ENCODE assay signal across 14 cellular contexts in the genomic region with DNA sequence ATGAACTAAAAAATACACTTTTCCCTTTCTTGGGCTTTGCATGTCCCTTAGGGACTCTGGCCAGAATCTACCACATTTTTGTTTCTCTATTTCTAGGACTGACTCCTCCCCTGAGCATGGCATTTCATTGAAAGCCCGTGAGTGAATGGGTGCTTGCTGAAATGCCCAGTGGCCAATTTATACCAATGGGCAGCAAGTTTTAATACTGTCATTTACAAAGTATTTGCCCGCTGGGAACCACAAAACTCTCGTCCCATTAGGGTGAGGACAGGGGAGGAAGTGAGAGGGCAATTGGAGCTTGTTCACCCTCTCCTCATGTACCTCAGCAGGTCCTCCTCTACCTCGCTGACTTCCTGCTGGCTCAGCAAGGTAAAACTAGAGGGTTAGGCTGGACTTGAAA. TPM values are rescaled to one million over a fixed set of nuclear protein-coding genes. Genes with fewer than 3 reads are reported as not detected.
DNase-seq lines count a peak whose midpoint lies in the region; ATAC-seq, FAIRE-seq and TF ChIP-seq lines count a peak whose summit lies in the region.
"Had no signal": no experiment of that assay in that cellular context is flagged by ENCODE, and none has a peak within 500 bp of the region (broad histone marks: within the 10 kb centered on the region; RNA-seq: fewer than 3 reads in every experiment).

No MANE protein-coding gene starts in this region.

- dilution Hi-C loops in endothelial cell of umbilical vein (cut with MboI; ENCODE audit: extremely low pct_ligation_motif_present, low sequenced_read_pairs): no loop called here

- H3K4me1 ChIP-seq in A673 (ENCODE audit: insufficient read depth, low read length, poor library complexity, severe bottlenecking) (peaks cover 8% of the 10 kb centered on the region), endothelial cell of umbilical vein (ENCODE audit: control insufficient read depth, extremely low read depth, insufficient read depth, low read length) (peaks cover 58% of the 10 kb centered on the region)

- peak overlapping the region; percentile 12 for H3K4me3 Mint-ChIP-seq in nephron progenitor cell
- no peak overlapping the region for H3K4me3 Mint-ChIP-seq in activated T-helper 2 cell treated with anti-CD3 and anti-CD28 coated beads, Interferon-gamma antibody, Interleukin-2, Interleukin-4, amounts not matched to agents 10 μg/mL and 5 μg/mL and 100 μg/mL, durations not matched to agents 14 hours and 24 hours and 36 hours (ENCODE audit: low read depth)
- H3K4me3 Mint-ChIP-seq: activated naive CD8-positive, alpha-beta T cell treated with anti-CD3 and anti-CD28 coated beads, Interleukin-2, amount 10 ng/mL, durations not matched to agents 7 days and 5 days; effector memory CD8-positive, alpha-beta T cell had no signal

- peak overlapping the region; percentile 95 for H3K4me2 ChIP-seq in endothelial cell of umbilical vein (ENCODE audit: insufficient read depth, low read length)

- H3K4me3 ChIP-seq in A673 (ENCODE audit: low read depth, low read length, poor library complexity, severe bottlenecking) (peak overlapping the region; percentile 6), endothelial cell of umbilical vein (replicated peaks in 1 of 3; ENCODE audit: insufficient read depth in 1 of 3, low read depth in 1 of 3, low read length in 3 of 3) (peak overlapping the region; percentile 52 to 95 (median 88))

- DNase-seq in A673 (ENCODE audit: low spot score) (no peak), M059J (ENCODE audit: low read depth) (peak; percentile 92), endothelial cell of umbilical vein (ENCODE audit: low read depth, low spot score) (peak; percentile 17), nephron progenitor cell (no peak), NCI-H1930 (lab: John Stamatoyannopoulos, UW) (no peak), NCI-H128 (lab: John Stamatoyannopoulos, UW; ENCODE audit: unreplicated experiment) (no peak)
- no peak for DNase-seq in activated T-helper 2 cell treated with anti-CD3 and anti-CD28 coated beads, Interferon-gamma antibody, Interleukin-2, Interleukin-4, amounts not matched to agents 10 μg/mL and 5 μg/mL and 100 μg/mL, durations not matched to agents 14 hours and 24 hours and 36 hours (ENCODE audit: low spot score)
- DNase-seq: activated naive CD8-positive, alpha-beta T cell treated with anti-CD3 and anti-CD28 coated beads, Interleukin-2, amount 10 ng/mL, durations not matched to agents 7 days and 5 days; effector memory CD8-positive, alpha-beta T cell; Karpas-422; small intestine had no signal

- TF ChIP-seq CTCF in A673 (conservative IDR thresholded peaks at IDR 0.05; ENCODE audit: low read depth, low read length) (no peak), endothelial cell of umbilical vein (IDR thresholded peaks at IDR 0.05; ENCODE audit: extremely low read depth in 1 of 2, insufficient read depth in 1 of 2, low read depth in 1 of 2, low read length in 2 of 2) (no peak), nephron progenitor cell (IDR thresholded peaks at IDR 0.05) (no peak)

- ATAC-seq in HG03565 (IDR thresholded peaks at IDR 0.05; ENCODE audit: unreplicated experiment): no peak
- ATAC-seq: effector memory CD8-positive, alpha-beta T cell had no signal

- no TSS peak for BruUV-seq in A673 (replicated peaks; lab: Mats Ljungman, UMichigan)
- no TSS peak for BruUV-seq in endothelial cell of umbilical vein (replicated peaks; lab: Mats Ljungman, UMichigan)

- H3K36me3 Mint-ChIP-seq in nephron progenitor cell (ENCODE audit: low read depth): no peaks in the 10 kb centered on the region
- H3K36me3 Mint-ChIP-seq in activated T-helper 2 cell treated with anti-CD3 and anti-CD28 coated beads, Interferon-gamma antibody, Interleukin-2, Interleukin-4, amounts not matched to agents 10 μg/mL and 5 μg/mL and 100 μg/mL, durations not matched to agents 14 hours and 24 hours and 36 hours (ENCODE audit: low read depth): no peaks in the 10 kb centered on the region
- H3K36me3 Mint-ChIP-seq: activated naive CD8-positive, alpha-beta T cell treated with anti-CD3 and anti-CD28 coated beads, Interleukin-2, amount 10 ng/mL, durations not matched to agents 7 days and 5 days had no signal

- H3K27me3 Mint-ChIP-seq in nephron progenitor cell (ENCODE audit: low read depth, poor library complexity): no peaks in the 10 kb centered on the region
- H3K27me3 Mint-ChIP-seq in activated T-helper 2 cell treated with anti-CD3 and anti-CD28 coated beads, Interferon-gamma antibody, Interleukin-2, Interleukin-4, amounts not matched to agents 10 μg/mL and 5 μg/mL and 100 μg/mL, durations not matched to agents 14 hours and 24 hours and 36 hours (ENCODE audit: low read depth): peaks cover 4% of the 10 kb centered on the region

- H3K9me3 ChIP-seq in A673 (ENCODE audit: low read depth, low read length, poor library complexity, severe bottlenecking): no peaks in the 10 kb centered on the region
- H3K9me3 ChIP-seq in endothelial cell of umbilical vein (replicated peaks; ENCODE audit: control insufficient read depth, insufficient read depth, low read length): no peaks in the 10 kb centered on the region

- no peak overlapping the region for H3K27ac Mint-ChIP-seq in nephron progenitor cell
- no peak overlapping the region for H3K27ac Mint-ChIP-seq in activated T-helper 2 cell treated with anti-CD3 and anti-CD28 coated beads, Interferon-gamma antibody, Interleukin-2, Interleukin-4, amounts not matched to agents 10 μg/mL and 5 μg/mL and 100 μg/mL, durations not matched to agents 14 hours and 24 hours and 36 hours
- H3K27ac Mint-ChIP-seq: activated naive CD8-positive, alpha-beta T cell treated with anti-CD3 and anti-CD28 coated beads, Interleukin-2, amount 10 ng/mL, durations not matched to agents 7 days and 5 days; effector memory CD8-positive, alpha-beta T cell had no signal

- intact Hi-C loops in A673 (cut with micrococcal nuclease; ENCODE audit: unreplicated experiment) (no loop called here), endothelial cell of umbilical vein (cut with micrococcal nuclease) (no loop called here)
- intact Hi-C loops in activated T-helper 2 cell treated with anti-CD3 and anti-CD28 coated beads, Interferon-gamma antibody, Interleukin-2, Interleukin-4, amounts not matched to agents 10 μg/mL and 5 μg/mL and 100 μg/mL, durations not matched to agents 14 hours and 24 hours and 36 hours (cut with micrococcal nuclease): no loop called here

- H4K20me1 ChIP-seq in endothelial cell of umbilical vein (replicated peaks; ENCODE audit: control insufficient read depth, extremely low read depth, insufficient read depth, low read length): no peaks in the 10 kb centered on the region

- CTCF ChIA-PET in A673 (lab: Charles Lee): no interaction called here
- CTCF ChIA-PET in endothelial cell of umbilical vein (lab: Charles Lee): interaction anchor here (1.3 to 4.1 kb wide), 3 partner anchors 8 to 27 kb away, joined by 3 to 19 read pairs (median 10); a partner anchor contains a TSS

- H3K27ac ChIP-seq in A673 (ENCODE audit: low read depth, low read length, poor library complexity, severe bottlenecking): no peak overlapping the region
- peak overlapping the region; percentile 99 for H3K27ac ChIP-seq in endothelial cell of umbilical vein (ENCODE audit: insufficient read depth, low read depth, low read length)

- no peaks in the 10 kb centered on the region for H3K9me1 ChIP-seq in endothelial cell of umbilical vein (replicated peaks; ENCODE audit: control insufficient read depth, extremely low read depth, insufficient read depth, low read length)

- no peak for FAIRE-seq in endothelial cell of umbilical vein (lab: Jason Lieb, UNC)
- FAIRE-seq: small intestine had no signal

- peak overlapping the region; percentile 87 for H3K9ac ChIP-seq in endothelial cell of umbilical vein (replicated peaks; ENCODE audit: extremely low read depth, insufficient read depth, low read length)

- H3K9me3 Mint-ChIP-seq in nephron progenitor cell: peaks cover 31% of the 10 kb centered on the region
- no peaks in the 10 kb centered on the region for H3K9me3 Mint-ChIP-seq in activated T-helper 2 cell treated with anti-CD3 and anti-CD28 coated beads, Interferon-gamma antibody, Interleukin-2, Interleukin-4, amounts not matched to agents 10 μg/mL and 5 μg/mL and 100 μg/mL, durations not matched to agents 14 hours and 24 hours and 36 hours
- H3K9me3 Mint-ChIP-seq: activated naive CD8-positive, alpha-beta T cell treated with anti-CD3 and anti-CD28 coated beads, Interleukin-2, amount 10 ng/mL, durations not matched to agents 7 days and 5 days; effector memory CD8-positive, alpha-beta T cell had no signal

- H3K4me1 Mint-ChIP-seq in nephron progenitor cell: peaks cover 45% of the 10 kb centered on the region
- H3K4me1 Mint-ChIP-seq in activated T-helper 2 cell treated with anti-CD3 and anti-CD28 coated beads, Interferon-gamma antibody, Interleukin-2, Interleukin-4, amounts not matched to agents 10 μg/mL and 5 μg/mL and 100 μg/mL, durations not matched to agents 14 hours and 24 hours and 36 hours (ENCODE audit: low read depth): no peaks in the 10 kb centered on the region
- H3K4me1 Mint-ChIP-seq: activated naive CD8-positive, alpha-beta T cell treated with anti-CD3 and anti-CD28 coated beads, Interleukin-2, amount 10 ng/mL, durations not matched to agents 7 days and 5 days had no signal

- H2AFZ ChIP-seq in endothelial cell of umbilical vein (ENCODE audit: low read depth, low read length): no peak overlapping the region

- no peak for TF ChIP-seq POLR2A in endothelial cell of umbilical vein (IDR thresholded peaks at IDR 0.05; ENCODE audit: low read depth, low read length)

- no peaks in the 10 kb centered on the region for H3K27me3 ChIP-seq in A673 (replicated peaks; ENCODE audit: insufficient read depth, low read depth, low read length, poor library complexity)
- H3K27me3 ChIP-seq in endothelial cell of umbilical vein (ENCODE audit: control insufficient read depth in 2 of 2, insufficient read depth in 2 of 2, low read length in 2 of 2): no peaks in the 10 kb centered on the region

- H3K36me3 ChIP-seq in A673 (ENCODE audit: insufficient read depth, low read length, poor library complexity, severe bottlenecking) (no peaks in the 10 kb centered on the region), endothelial cell of umbilical vein (ENCODE audit: control insufficient read depth in 2 of 2, extremely low read depth in 1 of 2, insufficient read depth in 2 of 2, low read length in 2 of 2) (no peaks in the 10 kb centered on the region)

- peaks cover 42% of the 10 kb centered on the region for H3K79me2 ChIP-seq in endothelial cell of umbilical vein (ENCODE audit: control insufficient read depth, insufficient read depth, low read length)

- POLR2A ChIA-PET in A673 (lab: Charles Lee; ENCODE audit: low non-redundant PET) (no interaction called here), endothelial cell of umbilical vein (lab: Charles Lee) (no interaction called here)

RNA-seq across cellular contexts. Expression of a gene that starts 1.1 kb away (rescaled TPM):
- total RNA-seq in A673 (2021): 8.8 and 12.3 TPM in 2 replicates
- 58.5 and 81.9 TPM in 2 replicates for total RNA-seq in M059J (2014; rRNA removed; shearing (Covaris generic))
- total RNA-seq in endothelial cell of umbilical vein: 124 and 133 TPM in 2 replicates
- polyA plus RNA-seq in endothelial cell of umbilical vein: 260 and 265 TPM in 2 replicates
- polyA plus RNA-seq in endothelial cell of umbilical vein (2011; cell fraction: cytosol; rRNA removed): 193 and 194 TPM in 2 replicates
- 366 and 392 TPM in 2 replicates for polyA plus RNA-seq in endothelial cell of umbilical vein (2011; cell fraction: nucleus; rRNA removed)
- 154 and 267 TPM in 2 replicates for polyA plus RNA-seq in endothelial cell of umbilical vein (2012)
- polyA minus RNA-seq in endothelial cell of umbilical vein: 336 and 411 TPM in 2 replicates
- not detected for polyA minus RNA-seq in endothelial cell of umbilical vein (2011; cell fraction: cytosol; rRNA and poly(A)+ RNA removed)
- polyA minus RNA-seq in endothelial cell of umbilical vein (2011; cell fraction: nucleus; rRNA and poly(A)+ RNA removed): 177 and 282 TPM in 2 replicates
- total RNA-seq in activated T-helper 2 cell treated with anti-CD3 and anti-CD28 coated beads, Interferon-gamma antibody, Interleukin-2, Interleukin-4, amounts not matched to agents 10 μg/mL and 5 μg/mL and 100 μg/mL, durations not matched to agents 14 hours and 24 hours and 36 hours: not detected in 2 replicates
- total RNA-seq: activated CD8-positive, alpha-beta memory T cell treated with anti-CD3 and anti-CD28 coated beads for 36 hours; activated naive CD8-positive, alpha-beta T cell treated with anti-CD3 and anti-CD28 coated beads, Interleukin-2, amount 10 ng/mL, durations not matched to agents 7 days and 5 days; T-helper 2 cell treated with Interferon-gamma antibody and Interleukin-4, amounts not matched to agents 100 ng/mL and 5 ng/mL, for 36 hours had no signal

RNA-seq across cellular contexts. Expression of a gene that starts 8.5 kb away (rescaled TPM):
- total RNA-seq in A673 (2021) (39.4 and 40.2 TPM in 2 replicates), endothelial cell of umbilical vein (43.1 and 44.6 TPM in 2 replicates)
- 52.0 and 66.0 TPM in 2 replicates for total RNA-seq in M059J (2014; rRNA removed; shearing (Covaris generic))
- 53.7 and 65.5 TPM in 2 replicates for polyA plus RNA-seq in endothelial cell of umbilical vein
- 49.6 and 50.0 TPM in 2 replicates for polyA plus RNA-seq in endothelial cell of umbilical vein (2011; cell fraction: cytosol; rRNA removed)
- 27.1 and 34.2 TPM in 2 replicates for polyA plus RNA-seq in endothelial cell of umbilical vein (2011; cell fraction: nucleus; rRNA removed)
- 56.7 and 72.5 TPM in 2 replicates for polyA plus RNA-seq in endothelial cell of umbilical vein (2012)
- 50.2 and 54.1 TPM in 2 replicates for polyA minus RNA-seq in endothelial cell of umbilical vein
- polyA minus RNA-seq in endothelial cell of umbilical vein (2011; cell fraction: cytosol; rRNA and poly(A)+ RNA removed): 13.7 TPM
- 12.6 and 14.1 TPM in 2 replicates for polyA minus RNA-seq in endothelial cell of umbilical vein (2011; cell fraction: nucleus; rRNA and poly(A)+ RNA removed)
- total RNA-seq in activated T-helper 2 cell treated with anti-CD3 and anti-CD28 coated beads, Interferon-gamma antibody, Interleukin-2, Interleukin-4, amounts not matched to agents 10 μg/mL and 5 μg/mL and 100 μg/mL, durations not matched to agents 14 hours and 24 hours and 36 hours: not detected in 2 replicates
- total RNA-seq: T-helper 2 cell treated with Interferon-gamma antibody and Interleukin-4, amounts not matched to agents 100 ng/mL and 5 ng/mL, for 36 hours had no signal

Comparison
In these comparisons a context has a peak if more than half of its experiments do, and no peak if none do; other contexts are left out.
1. DNase-seq: peak in M059J (single experiment) and endothelial cell of umbilical vein (single experiment); none in A673 (single experiment), nephron progenitor cell (single experiment), activated T-helper 2 cell treated with anti-CD3 and anti-CD28 coated beads, Interferon-gamma antibody, Interleukin-2, Interleukin-4, amounts not matched to agents 10 μg/mL and 5 μg/mL and 100 μg/mL, durations not matched to agents 14 hours and 24 hours and 36 hours (single experiment), NCI-H1930 (0 of 2) and NCI-H128 (single experiment).
2. RNA of a gene that starts 8.5 kb away (total RNA-seq): 52.0 to 66.0 TPM in M059J, 43.1 to 44.6 TPM in endothelial cell of umbilical vein and 39.4 to 40.2 TPM in A673; not detected in activated T-helper 2 cell treated with anti-CD3 and anti-CD28 coated beads, Interferon-gamma antibody, Interleukin-2, Interleukin-4, amounts not matched to agents 10 μg/mL and 5 μg/mL and 100 μg/mL, durations not matched to agents 14 hours and 24 hours and 36 hours; every median in the first group is over 10 times any median in the second.